11 cellular contexts compared by ENCODE assay signal in genomic region chr7:141674201-141674671, GRCh38. TPM values are rescaled to one million over a fixed set of nuclear protein-coding genes. Genes with fewer than 3 reads are reported as not detected.
DNase-seq lines count a peak whose midpoint lies in the region; ATAC-seq, FAIRE-seq and TF ChIP-seq lines count a peak whose summit lies in the region.
"Had no signal": no experiment of that assay in that cellular context is flagged by ENCODE, and none has a peak within 500 bp of the region (broad histone marks: within the 10 kb centered on the region; RNA-seq: fewer than 3 reads in every experiment).

No MANE protein-coding gene starts in this region.

- H3K9ac ChIP-seq in astrocyte (ENCODE audit: low read length) = peak overlapping the region; percentile 72
- H3K9ac ChIP-seq in neuronal stem cell (ENCODE audit: low read depth, low read length, poor library complexity) = no peak overlapping the region

- H3K4me3 Mint-ChIP-seq in GM23338 = no peak overlapping the region
- no peak overlapping the region for H3K4me3 Mint-ChIP-seq in astrocyte (ENCODE audit: unreplicated experiment)

- H2AK5ac ChIP-seq in neuronal stem cell (ENCODE audit: low read depth, low read length) = no peak overlapping the region

- no peak for TF ChIP-seq POLR2A in gastroesophageal sphincter (IDR thresholded peaks at IDR 0.05)
- TF ChIP-seq POLR2A in sigmoid colon (IDR thresholded peaks at IDR 0.05) = no peak
- no peak for TF ChIP-seq POLR2A in GM12891 (IDR thresholded peaks at IDR 0.05; ENCODE audit: low read depth, low read length)

- no peak overlapping the region for H2BK120ac ChIP-seq in neuronal stem cell (ENCODE audit: low read depth, low read length)

- H3K4me2 ChIP-seq in GM23338 = no peak overlapping the region
- H3K4me2 ChIP-seq in astrocyte (ENCODE audit: low read length) = peak overlapping the region; percentile 74
- peak overlapping the region; percentile 44 for H3K4me2 ChIP-seq in neuronal stem cell (ENCODE audit: insufficient read depth, low read length, poor library complexity, severe bottlenecking)

- intact Hi-C loops in sigmoid colon (cut with DNase I) = no loop called here

- H3K18ac ChIP-seq in neuronal stem cell (ENCODE audit: low read length) = peak overlapping the region; percentile 20

- FAIRE-seq in astrocyte (lab: Jason Lieb, UNC) (no peak), GM12891 (lab: Jason Lieb, UNC) (no peak)

- no peak overlapping the region for H4K91ac ChIP-seq in neuronal stem cell (ENCODE audit: low read depth, low read length, poor library complexity)

- no peak overlapping the region for H2BK15ac ChIP-seq in neuronal stem cell (ENCODE audit: low read length)

- TF ChIP-seq EP300 in gastroesophageal sphincter (IDR thresholded peaks at IDR 0.05) = no peak
- no peak for TF ChIP-seq EP300 in sigmoid colon (IDR thresholded peaks at IDR 0.05)

- H3K36me3 Mint-ChIP-seq in GM23338 (ENCODE audit: low read depth) (peaks cover 35% of the 10 kb centered on the region), astrocyte (ENCODE audit: low read depth, unreplicated experiment) (peaks cover 14% of the 10 kb centered on the region)

- H2BK12ac ChIP-seq in neuronal stem cell (ENCODE audit: low read length) = no peak overlapping the region

- no peak overlapping the region for H4K8ac ChIP-seq in neuronal stem cell (ENCODE audit: low read depth, low read length)

- H2AFZ ChIP-seq in GM23338 = no peak overlapping the region
- H2AFZ ChIP-seq in astrocyte (ENCODE audit: low read depth, low read length) = peak overlapping the region; percentile 81
- H2AFZ ChIP-seq in neuronal stem cell (ENCODE audit: low read length) = peak overlapping the region; percentile 54

- H3K9me3 ChIP-seq in astrocyte (ENCODE audit: insufficient read depth, low read depth, low read length) = no peaks in the 10 kb centered on the region
- no peaks in the 10 kb centered on the region for H3K9me3 ChIP-seq in gastroesophageal sphincter
- peaks cover 2 to 10% of the 10 kb centered on the region in 2 donors for H3K9me3 ChIP-seq in neuronal stem cell (replicated peaks in 1 of 2; ENCODE audit: control insufficient read depth in 2 of 2, insufficient read depth in 1 of 2, low read depth in 1 of 2, low read length in 2 of 2)
- no peaks in the 10 kb centered on the region for H3K9me3 ChIP-seq in sigmoid colon
- H3K9me3 ChIP-seq: testis had no signal

- no peaks in the 10 kb centered on the region for H3K79me1 ChIP-seq in neuronal stem cell (ENCODE audit: low read depth, low read length)

- H3K9me3 Mint-ChIP-seq in GM23338 = peaks cover 8% of the 10 kb centered on the region; the same call in 1 of the 3 replicates
- peaks cover 1% of the 10 kb centered on the region for H3K9me3 Mint-ChIP-seq in astrocyte (ENCODE audit: unreplicated experiment)

- H3K36me3 ChIP-seq in GM23338 (ENCODE audit: insufficient read depth) (peaks cover 3% of the 10 kb centered on the region; the same call in 1 of the 2 replicates), astrocyte (ENCODE audit: insufficient read depth, low read length) (no peaks in the 10 kb centered on the region), gastroesophageal sphincter (peaks cover 0 to 58% of the 10 kb centered on the region in 2 donors), neuronal stem cell (replicated peaks in 1 of 2; ENCODE audit: control insufficient read depth in 2 of 2, insufficient read depth in 2 of 2, low read length in 2 of 2) (peaks cover 0 to 35% of the 10 kb centered on the region in 2 donors), sigmoid colon (peaks cover 0 to 35% (median 3%) of the 10 kb centered on the region in 4 donors)

- no peak overlapping the region for H3K4ac ChIP-seq in neuronal stem cell (ENCODE audit: low read length)

- ATAC-seq in GM23338 (peak; percentile 64), gastroesophageal sphincter (peak; percentile 43), GM18517 (IDR thresholded peaks at IDR 0.05; ENCODE audit: unreplicated experiment) (no peak), GM21723 (IDR thresholded peaks at IDR 0.05; ENCODE audit: unreplicated experiment) (no peak)

- 88 to 89% methylated on average over 4 to 5 of the region's 5 CpGs for WGBS in gastroesophageal sphincter (ENCODE audit: low coverage in 1 of 2), 2 donors
- WGBS in neuronal stem cell (ENCODE audit: extremely low coverage in 2 of 2, insufficient read length in 2 of 2, insufficient replicate concordance in 1 of 2), 2 donors = no CpG with 5 or more reads among the region's 5 CpGs
- 92 to 94% methylated on average over 5 of the region's 5 CpGs for WGBS in sigmoid colon, 2 donors

- no peaks in the 10 kb centered on the region for H3F3A ChIP-seq in GM23338 (replicated peaks; ENCODE audit: low read depth)

- H4K20me1 ChIP-seq in GM23338 (replicated peaks; ENCODE audit: insufficient read depth) (0 out of 2 replicates have a peak, but pooled peaks cover 3% of the 10 kb centered on the region), astrocyte (ENCODE audit: insufficient read depth, low read length) (no peaks in the 10 kb centered on the region)

- H3K79me2 ChIP-seq in GM23338 (replicated peaks; ENCODE audit: insufficient read depth) = no peaks in the 10 kb centered on the region
- H3K79me2 ChIP-seq in astrocyte (ENCODE audit: insufficient read depth, low read length) = no peaks in the 10 kb centered on the region

- DNase-seq in GM23338 (ENCODE audit: low spot score) (peak; percentile 54), astrocyte (ENCODE audit: low read depth) (peak; percentile 81), neuronal stem cell (ENCODE audit: low spot score) (peak; percentile 72), sigmoid colon (no peak), GM12891 (ENCODE audit: insufficient read length, low spot score) (no peak)
- DNase-seq: amniotic stem cell, NCI-H1417 treated with DMSO at 0.1 percent for 48 hours, testis had no signal

- peaks cover 9% of the 10 kb centered on the region; the same call in 2 of the 3 replicates for H3K4me1 Mint-ChIP-seq in GM23338
- H3K4me1 Mint-ChIP-seq in astrocyte (ENCODE audit: low read depth, unreplicated experiment) = peaks cover 24% of the 10 kb centered on the region

- no peak overlapping the region for H2BK5ac ChIP-seq in neuronal stem cell (ENCODE audit: low read length)

- no peak overlapping the region for H3K14ac ChIP-seq in neuronal stem cell (ENCODE audit: low read length)

- peaks cover 6% of the 10 kb centered on the region for H3K27me3 Mint-ChIP-seq in GM23338 (ENCODE audit: insufficient read depth, low read depth, poor library complexity)
- no peaks in the 10 kb centered on the region for H3K27me3 Mint-ChIP-seq in astrocyte (ENCODE audit: low read depth, unreplicated experiment)

- no peak for TF ChIP-seq CTCF in GM23338 (conservative IDR thresholded peaks at IDR 0.05; ENCODE audit: low read depth in 2 of 2)
- no peak for TF ChIP-seq CTCF in astrocyte (IDR thresholded peaks at IDR 0.05; ENCODE audit: insufficient read depth, low read depth, low read length)
- no peak for TF ChIP-seq CTCF in gastroesophageal sphincter (IDR thresholded peaks at IDR 0.05)
- TF ChIP-seq CTCF in sigmoid colon (IDR thresholded peaks at IDR 0.05) = no peak

- H3K27ac ChIP-seq in GM23338 (ENCODE audit: low read depth) (0 out of 2 replicates have a peak overlapping the region, but pooled peaks have one; percentile 13), astrocyte (ENCODE audit: low read depth, low read length) (peak overlapping the region; percentile 89), gastroesophageal sphincter (peak overlapping the region in 3 of 4 donors; percentile 11 to 54 (median 30)), neuronal stem cell (replicated peaks; ENCODE audit: low read length) (peak overlapping the region; percentile 92), sigmoid colon (peak overlapping the region in 1 of 4 donors; percentile 39)
- H3K27ac ChIP-seq: testis had no signal

- no peak overlapping the region for H3K4me3 ChIP-seq in GM23338
- H3K4me3 ChIP-seq in astrocyte (ENCODE audit: insufficient read depth, low read depth, low read length) = no peak overlapping the region
- H3K4me3 ChIP-seq in gastroesophageal sphincter = no peak overlapping the region
- no peak overlapping the region for H3K4me3 ChIP-seq in neuronal stem cell (ENCODE audit: low read length in 2 of 2)
- H3K4me3 ChIP-seq in sigmoid colon = no peak overlapping the region
- H3K4me3 ChIP-seq: testis had no signal

- H3K9me2 ChIP-seq in GM23338 (ENCODE audit: insufficient read depth) = no peaks in the 10 kb centered on the region

- H3K27ac Mint-ChIP-seq in GM23338 (peak overlapping the region; percentile 74), astrocyte (ENCODE audit: unreplicated experiment) (peak overlapping the region; percentile 97)

- H3K23ac ChIP-seq in neuronal stem cell (ENCODE audit: low read depth, low read length, poor library complexity) = no peak overlapping the region

- H3K27me3 ChIP-seq in GM23338 (ENCODE audit: insufficient read depth) = no peaks in the 10 kb centered on the region
- no peaks in the 10 kb centered on the region for H3K27me3 ChIP-seq in astrocyte (ENCODE audit: insufficient read depth, low read length)
- H3K27me3 ChIP-seq in gastroesophageal sphincter = no peaks in the 10 kb centered on the region
- H3K27me3 ChIP-seq in neuronal stem cell (ENCODE audit: control insufficient read depth in 3 of 3, insufficient read depth in 3 of 3, low read depth in 1 of 3, low read length in 3 of 3) = no peaks in the 10 kb centered on the region
- no peaks in the 10 kb centered on the region for H3K27me3 ChIP-seq in sigmoid colon
- H3K27me3 ChIP-seq: testis had no signal

- H3K4me1 ChIP-seq in GM23338 (ENCODE audit: insufficient read depth) (no peaks in the 10 kb centered on the region), astrocyte (ENCODE audit: insufficient read depth, low read length) (peaks cover 22% of the 10 kb centered on the region), gastroesophageal sphincter (peaks cover 0 to 4% (median 0%) of the 10 kb centered on the region in 3 donors), neuronal stem cell (ENCODE audit: control insufficient read depth in 2 of 2, insufficient read depth in 1 of 2, low read depth in 1 of 2, low read length in 2 of 2) (peaks cover 2 to 9% of the 10 kb centered on the region in 2 donors), sigmoid colon (no peaks in the 10 kb centered on the region)
- H3K4me1 ChIP-seq: testis had no signal

RNA-seq across cellular contexts. Expression of gene DENND11, which starts 27.7 kb away (rescaled TPM):
- 23.9 and 29.5 TPM in 2 replicates for total RNA-seq in GM23338 (2014; rRNA removed; shearing (Covaris generic))
- polyA plus RNA-seq in GM23338 (2016; fragmentation: Nextera tagmentation; extraction: Ambion mirVana) = 4.9 and 5.1 TPM in 2 replicates
- 9.8 and 10.5 TPM in 2 replicates for total RNA-seq in astrocyte
- 10 to 100 TPM; 17.1 to 21.9 (median 19.9) TPM for total RNA-seq in gastroesophageal sphincter
- 8.5 TPM for polyA plus RNA-seq in neuronal stem cell (2013, experiment 1 of 2)
- polyA plus RNA-seq in neuronal stem cell (2013, experiment 2 of 2) = 8.2 TPM
- 10 to 100 TPM; 14.3 to 17.1 (median 15.6) TPM for total RNA-seq in sigmoid colon
- 10 to 100 TPM in 2 of 3 donors, 1 to 10 TPM in 1; 6.0 to 13.4 (median 11.1) TPM for polyA plus RNA-seq in sigmoid colon
- polyA plus RNA-seq in GM12891 (2012; ENCODE audit: low read depth, missing spikeins) = 18.2 TPM

RNA-seq across cellular contexts. Expression of gene WEE2, which starts 33.9 kb away (rescaled TPM):
- 0.16 TPM in 1 of 2 replicates, not detected in the other for total RNA-seq in GM23338 (2014; rRNA removed; shearing (Covaris generic))
- polyA plus RNA-seq in GM23338 (2016; fragmentation: Nextera tagmentation; extraction: Ambion mirVana) (not detected in 2 replicates), sigmoid colon (under 1 TPM in 1 of 3 donors, not detected in 2; 0.20 TPM)
- total RNA-seq in astrocyte (not detected in 2 replicates), gastroesophageal sphincter (not detected), sigmoid colon (not detected)
- polyA plus RNA-seq in neuronal stem cell (2013, experiment 1 of 2) = 0.04 TPM
- 0.04 TPM for polyA plus RNA-seq in neuronal stem cell (2013, experiment 2 of 2)
- polyA plus RNA-seq in GM12891 (2012; ENCODE audit: low read depth, missing spikeins) = 0.05 TPM

Comparison
In these comparisons a context has a peak if more than half of its experiments do, and no peak if none do; other contexts are left out.
1. ATAC-seq: peak in GM23338 (single experiment) and gastroesophageal sphincter (single experiment); none in GM18517 (single experiment) and GM21723 (single experiment).
2. DNase-seq: peak in GM23338 (single experiment), astrocyte (single experiment) and neuronal stem cell (single experiment); none in sigmoid colon (single experiment) and GM12891 (single experiment).